Comparison of ENCODE assay signal across 1 cellular context in the genomic region with DNA sequence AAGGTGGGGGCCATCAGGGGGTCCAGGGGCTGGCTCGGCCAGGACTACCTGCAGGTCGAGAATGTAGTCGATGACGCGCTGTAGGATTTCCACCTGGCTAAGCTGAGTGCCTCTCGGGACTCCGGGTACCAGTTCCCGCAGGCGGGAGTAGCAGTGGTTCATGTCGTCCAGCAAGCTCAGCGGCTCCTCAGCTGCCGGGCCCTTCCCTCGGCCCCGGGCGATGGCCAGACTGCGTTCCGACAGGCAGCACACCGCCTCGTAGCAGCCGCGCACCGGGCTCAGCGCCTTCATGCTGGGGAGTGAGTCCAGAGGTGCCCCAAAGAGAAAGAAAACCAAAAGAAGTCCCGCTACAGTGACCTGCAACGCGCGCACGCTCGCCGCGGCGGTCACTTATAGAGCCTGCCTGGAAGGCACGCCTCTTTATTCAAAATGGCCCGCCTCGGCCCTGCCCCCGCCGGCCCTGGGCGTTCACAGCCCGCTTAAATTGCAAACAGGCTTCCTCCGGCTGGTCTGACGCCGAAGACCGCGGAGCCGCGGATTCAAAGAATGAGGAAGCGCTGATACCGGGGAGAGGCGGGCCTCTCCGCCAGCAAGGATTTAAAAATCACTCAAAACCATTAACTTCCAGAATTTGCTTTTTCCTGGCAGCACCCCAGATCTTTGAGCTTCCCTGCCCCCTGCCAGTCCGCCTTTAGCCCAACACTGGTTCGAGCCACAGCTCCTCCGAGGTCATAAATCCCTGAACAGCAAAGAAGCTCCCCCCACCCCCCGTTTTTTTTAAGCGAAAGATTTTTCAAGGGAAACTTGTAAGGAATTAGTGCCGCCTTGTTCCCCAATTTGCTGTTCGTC.
TF ChIP-seq lines count a peak whose summit lies in the region.

A gene with protein sequence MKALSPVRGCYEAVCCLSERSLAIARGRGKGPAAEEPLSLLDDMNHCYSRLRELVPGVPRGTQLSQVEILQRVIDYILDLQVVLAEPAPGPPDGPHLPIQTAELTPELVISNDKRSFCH (minus strand): TSS at position 366 of the 849 bp plus-strand sequence. CDS start 75 bp downstream, at position 291.

TF ChIP-seq in HepG2, 621 proteins besides CTCF, POLR2A, EP300 and RAD21 (continued from another document and continues in another):
- TF ChIP-seq, protein P1, sequence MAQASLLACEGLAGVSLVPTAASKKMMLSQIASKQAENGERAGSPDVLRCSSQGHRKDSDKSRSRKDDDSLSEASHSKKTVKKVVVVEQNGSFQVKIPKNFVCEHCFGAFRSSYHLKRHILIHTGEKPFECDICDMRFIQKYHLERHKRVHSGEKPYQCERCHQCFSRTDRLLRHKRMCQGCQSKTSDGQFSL (CRISPR knock-in tag; IDR thresholded peaks at IDR 0.05), result 0 out of 2 replicates have a peak, but pooled peaks have one; percentile 18
- TF ChIP-seq AHR (CRISPR knock-in tag; IDR thresholded peaks at IDR 0.05) (no peak; the same call in 1 of the 2 replicates), ELF3 (CRISPR knock-in tag; IDR thresholded peaks at IDR 0.05) (peak; percentile 91), POLR2AphosphoS2 (IDR thresholded peaks at IDR 0.05; ENCODE audit: low read depth, low read length) (peak; percentile 87), NKX3-1 (CRISPR knock-in tag; IDR thresholded peaks at IDR 0.05) (0 out of 2 replicates have a peak, but pooled peaks have one; percentile 66), ZNF30 (CRISPR knock-in tag; IDR thresholded peaks at IDR 0.05) (no peak), DNMT3B (CRISPR knock-in tag; conservative IDR thresholded peaks at IDR 0.05) (no peak), MIXL1 (CRISPR knock-in tag; IDR thresholded peaks at IDR 0.05) (no peak), SP4 (CRISPR knock-in tag; IDR thresholded peaks at IDR 0.05) (peak; percentile 76), CHD4 (IDR thresholded peaks at IDR 0.05; ENCODE audit: borderline replicate concordance, low read length) (no peak), ARNT (IDR thresholded peaks at IDR 0.05) (no peak), ZFP41 (CRISPR knock-in tag; IDR thresholded peaks at IDR 0.05; ENCODE audit: borderline replicate concordance) (no peak), ZNF775 (CRISPR knock-in tag; IDR thresholded peaks at IDR 0.05; ENCODE audit: borderline replicate concordance) (no peak), ZNF749 (CRISPR knock-in tag; IDR thresholded peaks at IDR 0.05; ENCODE audit: borderline replicate concordance) (no peak), ZNF777 (CRISPR knock-in tag; IDR thresholded peaks at IDR 0.05) (peak; percentile 63; the same call in 1 of the 2 replicates), YY1 (IDR thresholded peaks at IDR 0.05; ENCODE audit: insufficient read depth, insufficient replicate concordance, low read depth, low read length) (peak; percentile 48), ZNF891 (CRISPR knock-in tag; IDR thresholded peaks at IDR 0.05) (peak; percentile 85), HIVEP1 (CRISPR knock-in tag; IDR thresholded peaks at IDR 0.05) (peak; percentile 71; the same call in 1 of the 2 replicates), HCFC1 (IDR thresholded peaks at IDR 0.05; ENCODE audit: low read depth, low read length) (no peak), ZNF235 (CRISPR knock-in tag; IDR thresholded peaks at IDR 0.05; ENCODE audit: borderline replicate concordance) (no peak; the same call in 1 of the 2 replicates), ZNF841 (CRISPR knock-in tag; IDR thresholded peaks at IDR 0.05; ENCODE audit: borderline replicate concordance) (no peak), ZNF234 (CRISPR knock-in tag; conservative IDR thresholded peaks at IDR 0.05) (no peak), MTA3 (CRISPR knock-in tag; IDR thresholded peaks at IDR 0.05) (no peak), THAP11 (CRISPR knock-in tag; IDR thresholded peaks at IDR 0.05) (peak; percentile 30), YEATS2 (CRISPR knock-in tag; IDR thresholded peaks at IDR 0.05; ENCODE audit: borderline replicate concordance) (no peak), BCL6 (CRISPR knock-in tag; IDR thresholded peaks at IDR 0.05) (no peak), KLF16 (CRISPR knock-in tag; IDR thresholded peaks at IDR 0.05) (peak in 1 of 2 experiments; percentile 86; a peak in 2 of 4 replicates), ZNF816 (CRISPR knock-in tag; IDR thresholded peaks at IDR 0.05; ENCODE audit: borderline replicate concordance) (peak; percentile 80; the same call in 1 of the 2 replicates), TSC22D2 (CRISPR knock-in tag; IDR thresholded peaks at IDR 0.05; ENCODE audit: borderline replicate concordance) (no peak), SOX6 (IDR thresholded peaks at IDR 0.05) (no peak), SOX6 (CRISPR knock-in tag; IDR thresholded peaks at IDR 0.05) (peak; percentile 58)
- TF ChIP-seq, protein P2, sequence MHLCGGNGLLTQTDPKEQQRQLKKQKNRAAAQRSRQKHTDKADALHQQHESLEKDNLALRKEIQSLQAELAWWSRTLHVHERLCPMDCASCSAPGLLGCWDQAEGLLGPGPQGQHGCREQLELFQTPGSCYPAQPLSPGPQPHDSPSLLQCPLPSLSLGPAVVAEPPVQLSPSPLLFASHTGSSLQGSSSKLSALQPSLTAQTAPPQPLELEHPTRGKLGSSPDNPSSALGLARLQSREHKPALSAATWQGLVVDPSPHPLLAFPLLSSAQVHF (CRISPR knock-in tag; IDR thresholded peaks at IDR 0.05), result no peak
- TF ChIP-seq, protein P3, sequence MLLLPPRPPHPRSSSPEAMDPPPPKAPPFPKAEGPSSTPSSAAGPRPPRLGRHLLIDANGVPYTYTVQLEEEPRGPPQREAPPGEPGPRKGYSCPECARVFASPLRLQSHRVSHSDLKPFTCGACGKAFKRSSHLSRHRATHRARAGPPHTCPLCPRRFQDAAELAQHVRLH (CRISPR knock-in tag; IDR thresholded peaks at IDR 0.05; ENCODE audit: borderline replicate concordance, low read depth), result peak; percentile 75; the same call in 1 of the 2 replicates
- TF ChIP-seq, protein P4, sequence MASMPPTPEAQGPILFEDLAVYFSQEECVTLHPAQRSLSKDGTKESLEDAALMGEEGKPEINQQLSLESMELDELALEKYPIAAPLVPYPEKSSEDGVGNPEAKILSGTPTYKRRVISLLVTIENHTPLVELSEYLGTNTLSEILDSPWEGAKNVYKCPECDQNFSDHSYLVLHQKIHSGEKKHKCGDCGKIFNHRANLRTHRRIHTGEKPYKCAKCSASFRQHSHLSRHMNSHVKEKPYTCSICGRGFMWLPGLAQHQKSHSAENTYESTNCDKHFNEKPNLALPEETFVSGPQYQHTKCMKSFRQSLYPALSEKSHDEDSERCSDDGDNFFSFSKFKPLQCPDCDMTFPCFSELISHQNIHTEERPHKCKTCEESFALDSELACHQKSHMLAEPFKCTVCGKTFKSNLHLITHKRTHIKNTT (CRISPR knock-in tag; IDR thresholded peaks at IDR 0.05), result no peak
- TF ChIP-seq, protein P5, sequence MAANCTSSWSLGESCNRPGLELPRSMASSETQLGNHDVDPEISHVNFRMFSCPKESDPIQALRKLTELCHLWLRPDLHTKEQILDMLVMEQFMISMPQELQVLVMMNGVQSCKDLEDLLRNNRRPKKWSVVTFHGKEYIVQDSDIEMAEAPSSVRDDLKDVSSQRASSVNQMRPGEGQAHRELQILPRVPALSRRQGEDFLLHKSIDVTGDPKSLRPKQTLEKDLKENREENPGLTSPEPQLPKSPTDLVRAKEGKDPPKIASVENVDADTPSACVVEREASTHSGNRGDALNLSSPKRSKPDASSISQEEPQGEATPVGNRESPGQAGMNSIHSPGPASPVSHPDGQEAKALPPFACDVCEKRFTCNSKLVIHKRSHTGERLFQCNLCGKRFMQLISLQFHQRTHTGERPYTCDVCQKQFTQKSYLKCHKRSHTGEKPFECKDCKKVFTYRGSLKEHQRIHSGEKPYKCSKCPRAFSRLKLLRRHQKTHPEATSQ (CRISPR knock-in tag; IDR thresholded peaks at IDR 0.05; ENCODE audit: borderline replicate concordance), result peak; percentile 72; the same call in 1 of the 2 replicates
- TF ChIP-seq, protein P6, sequence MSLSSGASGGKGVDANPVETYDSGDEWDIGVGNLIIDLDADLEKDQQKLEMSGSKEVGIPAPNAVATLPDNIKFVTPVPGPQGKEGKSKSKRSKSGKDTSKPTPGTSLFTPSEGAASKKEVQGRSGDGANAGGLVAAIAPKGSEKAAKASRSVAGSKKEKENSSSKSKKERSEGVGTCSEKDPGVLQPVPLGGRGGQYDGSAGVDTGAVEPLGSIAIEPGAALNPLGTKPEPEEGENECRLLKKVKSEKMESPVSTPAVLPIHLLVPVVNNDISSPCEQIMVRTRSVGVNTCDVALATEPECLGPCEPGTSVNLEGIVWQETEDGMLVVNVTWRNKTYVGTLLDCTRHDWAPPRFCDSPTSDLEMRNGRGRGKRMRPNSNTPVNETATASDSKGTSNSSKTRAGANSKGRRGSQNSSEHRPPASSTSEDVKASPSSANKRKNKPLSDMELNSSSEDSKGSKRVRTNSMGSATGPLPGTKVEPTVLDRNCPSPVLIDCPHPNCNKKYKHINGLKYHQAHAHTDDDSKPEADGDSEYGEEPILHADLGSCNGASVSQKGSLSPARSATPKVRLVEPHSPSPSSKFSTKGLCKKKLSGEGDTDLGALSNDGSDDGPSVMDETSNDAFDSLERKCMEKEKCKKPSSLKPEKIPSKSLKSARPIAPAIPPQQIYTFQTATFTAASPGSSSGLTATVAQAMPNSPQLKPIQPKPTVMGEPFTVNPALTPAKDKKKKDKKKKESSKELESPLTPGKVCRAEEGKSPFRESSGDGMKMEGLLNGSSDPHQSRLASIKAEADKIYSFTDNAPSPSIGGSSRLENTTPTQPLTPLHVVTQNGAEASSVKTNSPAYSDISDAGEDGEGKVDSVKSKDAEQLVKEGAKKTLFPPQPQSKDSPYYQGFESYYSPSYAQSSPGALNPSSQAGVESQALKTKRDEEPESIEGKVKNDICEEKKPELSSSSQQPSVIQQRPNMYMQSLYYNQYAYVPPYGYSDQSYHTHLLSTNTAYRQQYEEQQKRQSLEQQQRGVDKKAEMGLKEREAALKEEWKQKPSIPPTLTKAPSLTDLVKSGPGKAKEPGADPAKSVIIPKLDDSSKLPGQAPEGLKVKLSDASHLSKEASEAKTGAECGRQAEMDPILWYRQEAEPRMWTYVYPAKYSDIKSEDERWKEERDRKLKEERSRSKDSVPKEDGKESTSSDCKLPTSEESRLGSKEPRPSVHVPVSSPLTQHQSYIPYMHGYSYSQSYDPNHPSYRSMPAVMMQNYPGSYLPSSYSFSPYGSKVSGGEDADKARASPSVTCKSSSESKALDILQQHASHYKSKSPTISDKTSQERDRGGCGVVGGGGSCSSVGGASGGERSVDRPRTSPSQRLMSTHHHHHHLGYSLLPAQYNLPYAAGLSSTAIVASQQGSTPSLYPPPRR (CRISPR knock-in tag; IDR thresholded peaks at IDR 0.05; ENCODE audit: borderline replicate concordance), result no peak
- TF ChIP-seq, protein P7, sequence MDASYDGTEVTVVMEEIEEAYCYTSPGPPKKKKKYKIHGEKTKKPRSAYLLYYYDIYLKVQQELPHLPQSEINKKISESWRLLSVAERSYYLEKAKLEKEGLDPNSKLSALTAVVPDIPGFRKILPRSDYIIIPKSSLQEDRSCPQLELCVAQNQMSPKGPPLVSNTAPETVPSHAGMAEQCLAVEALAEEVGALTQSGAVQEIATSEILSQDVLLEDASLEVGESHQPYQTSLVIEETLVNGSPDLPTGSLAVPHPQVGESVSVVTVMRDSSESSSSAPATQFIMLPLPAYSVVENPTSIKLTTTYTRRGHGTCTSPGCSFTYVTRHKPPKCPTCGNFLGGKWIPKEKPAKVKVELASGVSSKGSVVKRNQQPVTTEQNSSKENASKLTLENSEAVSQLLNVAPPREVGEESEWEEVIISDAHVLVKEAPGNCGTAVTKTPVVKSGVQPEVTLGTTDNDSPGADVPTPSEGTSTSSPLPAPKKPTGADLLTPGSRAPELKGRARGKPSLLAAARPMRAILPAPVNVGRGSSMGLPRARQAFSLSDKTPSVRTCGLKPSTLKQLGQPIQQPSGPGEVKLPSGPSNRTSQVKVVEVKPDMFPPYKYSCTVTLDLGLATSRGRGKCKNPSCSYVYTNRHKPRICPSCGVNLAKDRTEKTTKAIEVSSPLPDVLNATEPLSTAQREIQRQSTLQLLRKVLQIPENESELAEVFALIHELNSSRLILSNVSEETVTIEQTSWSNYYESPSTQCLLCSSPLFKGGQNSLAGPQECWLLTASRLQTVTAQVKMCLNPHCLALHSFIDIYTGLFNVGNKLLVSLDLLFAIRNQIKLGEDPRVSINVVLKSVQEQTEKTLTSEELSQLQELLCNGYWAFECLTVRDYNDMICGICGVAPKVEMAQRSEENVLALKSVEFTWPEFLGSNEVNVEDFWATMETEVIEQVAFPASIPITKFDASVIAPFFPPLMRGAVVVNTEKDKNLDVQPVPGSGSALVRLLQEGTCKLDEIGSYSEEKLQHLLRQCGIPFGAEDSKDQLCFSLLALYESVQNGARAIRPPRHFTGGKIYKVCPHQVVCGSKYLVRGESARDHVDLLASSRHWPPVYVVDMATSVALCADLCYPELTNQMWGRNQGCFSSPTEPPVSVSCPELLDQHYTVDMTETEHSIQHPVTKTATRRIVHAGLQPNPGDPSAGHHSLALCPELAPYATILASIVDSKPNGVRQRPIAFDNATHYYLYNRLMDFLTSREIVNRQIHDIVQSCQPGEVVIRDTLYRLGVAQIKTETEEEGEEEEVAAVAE (CRISPR knock-in tag; IDR thresholded peaks at IDR 0.05; ENCODE audit: borderline replicate concordance), result peak; percentile 46; the same call in 1 of the 2 replicates
- TF ChIP-seq, protein P8, sequence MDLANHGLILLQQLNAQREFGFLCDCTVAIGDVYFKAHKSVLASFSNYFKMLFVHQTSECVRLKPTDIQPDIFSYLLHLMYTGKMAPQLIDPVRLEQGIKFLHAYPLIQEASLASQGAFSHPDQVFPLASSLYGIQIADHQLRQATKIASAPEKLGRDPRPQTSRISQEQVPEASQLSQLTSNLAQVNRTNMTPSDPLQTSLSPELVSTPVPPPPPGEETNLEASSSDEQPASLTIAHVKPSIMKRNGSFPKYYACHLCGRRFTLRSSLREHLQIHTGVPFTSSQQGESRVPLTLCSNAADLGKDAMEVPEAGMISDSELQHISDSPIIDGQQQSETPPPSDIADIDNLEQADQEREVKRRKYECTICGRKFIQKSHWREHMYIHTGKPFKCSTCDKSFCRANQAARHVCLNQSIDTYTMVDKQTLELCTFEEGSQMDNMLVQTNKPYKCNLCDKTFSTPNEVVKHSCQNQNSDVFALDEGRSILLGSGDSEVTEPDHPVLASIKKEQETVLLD (CRISPR knock-in tag; IDR thresholded peaks at IDR 0.05; ENCODE audit: low read depth), result no peak
- TF ChIP-seq, protein P9, sequence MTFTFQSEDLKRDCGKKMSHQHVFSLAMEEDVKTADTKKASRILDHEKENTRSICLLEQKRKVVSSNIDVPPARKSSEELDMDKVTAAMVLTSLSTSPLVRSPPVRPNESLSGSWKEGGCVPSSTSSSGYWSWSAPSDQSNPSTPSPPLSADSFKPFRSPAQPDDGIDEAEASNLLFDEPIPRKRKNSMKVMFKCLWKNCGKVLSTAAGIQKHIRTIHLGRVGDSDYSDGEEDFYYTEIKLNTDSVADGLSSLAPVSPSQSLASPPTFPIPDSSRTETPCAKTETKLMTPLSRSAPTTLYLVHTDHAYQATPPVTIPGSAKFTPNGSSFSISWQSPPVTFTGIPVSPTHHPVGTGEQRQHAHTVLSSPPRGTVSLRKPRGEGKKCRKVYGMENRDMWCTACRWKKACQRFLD (CRISPR knock-in tag; IDR thresholded peaks at IDR 0.05; ENCODE audit: borderline replicate concordance), result no peak
- TF ChIP-seq, protein P10, sequence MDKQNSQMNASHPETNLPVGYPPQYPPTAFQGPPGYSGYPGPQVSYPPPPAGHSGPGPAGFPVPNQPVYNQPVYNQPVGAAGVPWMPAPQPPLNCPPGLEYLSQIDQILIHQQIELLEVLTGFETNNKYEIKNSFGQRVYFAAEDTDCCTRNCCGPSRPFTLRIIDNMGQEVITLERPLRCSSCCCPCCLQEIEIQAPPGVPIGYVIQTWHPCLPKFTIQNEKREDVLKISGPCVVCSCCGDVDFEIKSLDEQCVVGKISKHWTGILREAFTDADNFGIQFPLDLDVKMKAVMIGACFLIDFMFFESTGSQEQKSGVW (CRISPR knock-in tag; IDR thresholded peaks at IDR 0.05; ENCODE audit: borderline replicate concordance), result no peak
